8 cellular contexts compared by ENCODE assay signal in genomic region chr10:16828114-16828568, GRCh38. TPM values are rescaled to one million over a fixed set of nuclear protein-coding genes. Genes with fewer than 3 reads are reported as not detected.
DNase-seq lines count a peak whose midpoint lies in the region; ATAC-seq and TF ChIP-seq lines count a peak whose summit lies in the region.

No MANE protein-coding gene starts in this region.

- H3K79me1 ChIP-seq in trophoblast cell (ENCODE audit: low read length) = no peaks in the 10 kb centered on the region

- no peak overlapping the region for H3K9ac ChIP-seq in trophoblast cell (ENCODE audit: low read length)

- intact Hi-C loops in activated naive CD4-positive, alpha-beta T cell treated with anti-CD3 and anti-CD28 coated beads for 36 hours (cut with micrococcal nuclease) = loop anchor here (1.0 to 10.0 kb wide), 6 partner anchors 15 to 767 kb away; no protein-coding TSS in a partner anchor

- no peak overlapping the region for H3K4me2 ChIP-seq in trophoblast cell (ENCODE audit: low read length)

- H3K27me3 ChIP-seq in trophoblast cell (ENCODE audit: insufficient read depth, low read length) = no peaks in the 10 kb centered on the region

- H3K18ac ChIP-seq in trophoblast cell (ENCODE audit: low read length) = no peak overlapping the region

- ATAC-seq in GM21717 (IDR thresholded peaks at IDR 0.05; ENCODE audit: unreplicated experiment) = peak; percentile 79

- H3K27me3 Mint-ChIP-seq in activated naive CD4-positive, alpha-beta T cell treated with anti-CD3 and anti-CD28 coated beads for 36 hours (ENCODE audit: low read depth) = no peaks in the 10 kb centered on the region

- no peaks in the 10 kb centered on the region for H3K36me3 ChIP-seq in trophoblast cell (ENCODE audit: control insufficient read depth in 1 of 2, insufficient read depth in 2 of 2, low read length in 2 of 2)

- H3K4ac ChIP-seq in trophoblast cell (ENCODE audit: low read depth, low read length) = no peak overlapping the region

- H4K91ac ChIP-seq in trophoblast cell (ENCODE audit: low read depth, low read length) = no peak overlapping the region

- H3K9me3 ChIP-seq in trophoblast cell (ENCODE audit: insufficient read depth, low read depth, low read length) = peaks cover under 1% of the 10 kb centered on the region

- no peak overlapping the region for H3K4me3 ChIP-seq in trophoblast cell (ENCODE audit: low read depth, low read length)

- H4K12ac ChIP-seq in trophoblast cell (ENCODE audit: low read depth, low read length) = no peak overlapping the region

- no peaks in the 10 kb centered on the region for H3K79me2 ChIP-seq in trophoblast cell (ENCODE audit: control insufficient read depth, insufficient read depth, low read length, poor library complexity)

- H2BK12ac ChIP-seq in trophoblast cell (ENCODE audit: low read length) = no peak overlapping the region

- DNase-seq in EH (ENCODE audit: low read depth) (peak; percentile 86), SHP77 treated with DMSO at 0.1 percent for 48 hours (lab: John Stamatoyannopoulos, UW) (peak; percentile 42), globus pallidus (ENCODE audit: low spot score) (peak; percentile 65), trophoblast cell (peak; percentile 54 to 90), GM19238 (ENCODE audit: insufficient read length, low spot score) (no peak)
- peak; percentile 81 for DNase-seq in activated naive CD4-positive, alpha-beta T cell treated with anti-CD3 and anti-CD28 coated beads for 36 hours

- no peak overlapping the region for H4K8ac ChIP-seq in trophoblast cell (ENCODE audit: low read depth, low read length)

- no peak overlapping the region for H3K23ac ChIP-seq in trophoblast cell (ENCODE audit: low read length)

- H2BK5ac ChIP-seq in trophoblast cell (ENCODE audit: low read depth, low read length, poor library complexity) = no peak overlapping the region

- H3K4me1 ChIP-seq in trophoblast cell (ENCODE audit: control insufficient read depth in 1 of 2, insufficient read depth in 2 of 2, low read length in 2 of 2) = no peaks in the 10 kb centered on the region

- TF ChIP-seq CTCF in LNCAP (IDR thresholded peaks at IDR 0.05) = peak; percentile 49; the same call in 1 of the 2 replicates

- peaks cover 4% of the 10 kb centered on the region for H3K4me1 Mint-ChIP-seq in activated naive CD4-positive, alpha-beta T cell treated with anti-CD3 and anti-CD28 coated beads for 36 hours (ENCODE audit: low read depth)

- peaks cover 4% of the 10 kb centered on the region for H3K9me3 Mint-ChIP-seq in activated naive CD4-positive, alpha-beta T cell treated with anti-CD3 and anti-CD28 coated beads for 36 hours

- H2AFZ ChIP-seq in trophoblast cell (ENCODE audit: insufficient read depth, low read length, poor library complexity) = no peak overlapping the region

- CTCF ChIA-PET in activated naive CD4-positive, alpha-beta T cell treated with anti-CD3 and anti-CD28 coated beads for 36 hours (lab: Charles Lee) = interaction anchor here (0.6 to 3.3 kb wide), 11 partner anchors 10 to 602 kb away, joined by 3 to 22 read pairs (median 3); partner anchors contain the start of gene RSU1

- no peak overlapping the region for H3K4me3 Mint-ChIP-seq in activated naive CD4-positive, alpha-beta T cell treated with anti-CD3 and anti-CD28 coated beads for 36 hours

- no peak overlapping the region for H2BK120ac ChIP-seq in trophoblast cell (ENCODE audit: insufficient read depth, low read length, poor library complexity)

- no peak overlapping the region for H3K14ac ChIP-seq in trophoblast cell (ENCODE audit: low read length)

- WGBS in trophoblast cell (ENCODE audit: extremely low coverage, insufficient coverage, insufficient read length) = no CpG with 5 or more reads among the region's 11 CpGs

- peaks cover 5% of the 10 kb centered on the region for H3K36me3 Mint-ChIP-seq in activated naive CD4-positive, alpha-beta T cell treated with anti-CD3 and anti-CD28 coated beads for 36 hours (ENCODE audit: low read depth)

- H3K27ac ChIP-seq in trophoblast cell (ENCODE audit: low read depth, low read length) = no peak overlapping the region

- no peak overlapping the region for H2AK5ac ChIP-seq in trophoblast cell (ENCODE audit: low read length)

- no peak overlapping the region for H3K27ac Mint-ChIP-seq in activated naive CD4-positive, alpha-beta T cell treated with anti-CD3 and anti-CD28 coated beads for 36 hours

RNA-seq across cellular contexts. Expression of gene RSU1, which starts 10.9 kb away (rescaled TPM):
- total RNA-seq in activated naive CD4-positive, alpha-beta T cell treated with anti-CD3 and anti-CD28 coated beads for 36 hours = 10 to 100 TPM; 43.4 to 45.1 TPM
- polyA plus RNA-seq in trophoblast cell (2013) = 98.7 and 101 TPM in 2 replicates
